In genomic region chr12:111446631-111447570, GRCh38 we compare ENCODE assay signal across 9 cellular contexts. TPM values are rescaled to one million over a fixed set of nuclear protein-coding genes. Genes with fewer than 3 reads are reported as not detected.
DNase-seq lines count a peak whose midpoint lies in the region; ATAC-seq and TF ChIP-seq lines count a peak whose summit lies in the region.
"Had no signal": no experiment of that assay in that cellular context is flagged by ENCODE, and none has a peak within 500 bp of the region (broad histone marks: within the 10 kb centered on the region; RNA-seq: fewer than 3 reads in every experiment).

No MANE protein-coding gene starts in this region.

- peaks cover 0 to 59% (median 11%) of the 10 kb centered on the region in 4 donors for H3K36me3 ChIP-seq in right lobe of liver
- peaks cover 6 to 73% (median 65%) of the 10 kb centered on the region in 5 donors for H3K36me3 ChIP-seq in subcutaneous abdominal adipose tissue (ENCODE audit: control insufficient read depth in 5 of 5, insufficient read depth in 5 of 5, low read length in 5 of 5)

- no peaks in the 10 kb centered on the region for H3K9me3 Mint-ChIP-seq in activated T-cell treated with anti-CD3 and anti-CD28 coated beads, Interleukin-2, amount 50 U/mL, for 24 hours
- no peaks in the 10 kb centered on the region for H3K9me3 Mint-ChIP-seq in activated T-cell treated with anti-CD3 and anti-CD28 coated beads, Interleukin-2, amount 50 U/mL, for 72 hours
- H3K9me3 Mint-ChIP-seq in activated naive CD8-positive, alpha-beta T cell treated with anti-CD3 and anti-CD28 coated beads, Interleukin-2, amount 10 ng/mL, durations not matched to agents 7 days and 5 days: no peaks in the 10 kb centered on the region

- POLR2A ChIA-PET in activated naive CD8-positive, alpha-beta T cell treated with anti-CD3 and anti-CD28 coated beads, Interleukin-2, amount 10 ng/mL, durations not matched to agents 7 days and 5 days (lab: Charles Lee): interaction anchor here (0.6 to 3.6 kb wide), 4 partner anchors 12 to 651 kb away, joined by 3 to 49 read pairs (median 4); no protein-coding TSS in a partner anchor
- POLR2A ChIA-PET in GM10248 (lab: Yijun Ruan, JAX): interaction anchor here (0.6 to 1.0 kb wide), 2 partner anchors 19 to 42 kb away, joined by 3 read pairs; no protein-coding TSS in a partner anchor

- H3K4me3 ChIP-seq in right lobe of liver (no peak overlapping the region), subcutaneous abdominal adipose tissue (ENCODE audit: low read depth in 1 of 5, low read length in 5 of 5) (peak overlapping the region in 3 of 5 donors; percentile 5 to 19 (median 9))

- WGBS in right lobe of liver (ENCODE audit: insufficient coverage, low coverage, low lambda C conversion rate, missing lambda C conversion rate): 71% methylated on average over 4 of the region's 20 CpGs

- peak overlapping the region in 1 of 5 donors; percentile 29 for H3K9ac ChIP-seq in subcutaneous abdominal adipose tissue (ENCODE audit: low read length in 5 of 5)

- TF ChIP-seq POLR2A in right lobe of liver (IDR thresholded peaks at IDR 0.05): no peak

- no peaks in the 10 kb centered on the region for H3K27me3 ChIP-seq in right lobe of liver
- H3K27me3 ChIP-seq in subcutaneous abdominal adipose tissue (ENCODE audit: control insufficient read depth in 5 of 5, insufficient read depth in 4 of 5, low read length in 5 of 5): no peaks in the 10 kb centered on the region

- H3K4me1 Mint-ChIP-seq in activated T-cell treated with anti-CD3 and anti-CD28 coated beads, Interleukin-2, amount 50 U/mL, for 24 hours (ENCODE audit: low read depth): peaks cover 73% of the 10 kb centered on the region
- peaks cover 75% of the 10 kb centered on the region for H3K4me1 Mint-ChIP-seq in activated T-cell treated with anti-CD3 and anti-CD28 coated beads, Interleukin-2, amount 50 U/mL, for 72 hours (ENCODE audit: low read depth)
- peaks cover 68% of the 10 kb centered on the region for H3K4me1 Mint-ChIP-seq in activated naive CD8-positive, alpha-beta T cell treated with anti-CD3 and anti-CD28 coated beads, Interleukin-2, amount 10 ng/mL, durations not matched to agents 7 days and 5 days

- peak overlapping the region; percentile 93 for H3K27ac Mint-ChIP-seq in activated T-cell treated with anti-CD3 and anti-CD28 coated beads, Interleukin-2, amount 50 U/mL, for 24 hours
- H3K27ac Mint-ChIP-seq in activated T-cell treated with anti-CD3 and anti-CD28 coated beads, Interleukin-2, amount 50 U/mL, for 72 hours: no peak overlapping the region
- H3K27ac Mint-ChIP-seq in activated naive CD8-positive, alpha-beta T cell treated with anti-CD3 and anti-CD28 coated beads, Interleukin-2, amount 10 ng/mL, durations not matched to agents 7 days and 5 days: peak overlapping the region; percentile 18

- H3K27me3 Mint-ChIP-seq in activated T-cell treated with anti-CD3 and anti-CD28 coated beads, Interleukin-2, amount 50 U/mL, for 24 hours: no peaks in the 10 kb centered on the region
- H3K27me3 Mint-ChIP-seq in activated T-cell treated with anti-CD3 and anti-CD28 coated beads, Interleukin-2, amount 50 U/mL, for 72 hours (ENCODE audit: low read depth): no peaks in the 10 kb centered on the region
- no peaks in the 10 kb centered on the region for H3K27me3 Mint-ChIP-seq in activated naive CD8-positive, alpha-beta T cell treated with anti-CD3 and anti-CD28 coated beads, Interleukin-2, amount 10 ng/mL, durations not matched to agents 7 days and 5 days

- intact Hi-C loops in right lobe of liver (cut with DNase I): loop anchor here (5.0 kb wide), 2 partner anchors 35 to 45 kb away; no protein-coding TSS in a partner anchor

- H3K4me1 ChIP-seq in right lobe of liver (peaks cover 0 to 31% (median 15%) of the 10 kb centered on the region in 4 donors), subcutaneous abdominal adipose tissue (ENCODE audit: control insufficient read depth in 5 of 5, insufficient read depth in 5 of 5, low read length in 5 of 5) (peaks cover 21 to 92% (median 77%) of the 10 kb centered on the region in 5 donors)

- peaks cover 88% of the 10 kb centered on the region for H3K36me3 Mint-ChIP-seq in activated T-cell treated with anti-CD3 and anti-CD28 coated beads, Interleukin-2, amount 50 U/mL, for 24 hours (ENCODE audit: low read depth)
- H3K36me3 Mint-ChIP-seq in activated T-cell treated with anti-CD3 and anti-CD28 coated beads, Interleukin-2, amount 50 U/mL, for 72 hours (ENCODE audit: insufficient read depth in 2 of 2): peaks cover 13 to 39% of the 10 kb centered on the region in 2 donors
- H3K36me3 Mint-ChIP-seq in activated naive CD8-positive, alpha-beta T cell treated with anti-CD3 and anti-CD28 coated beads, Interleukin-2, amount 10 ng/mL, durations not matched to agents 7 days and 5 days: peaks cover 20% of the 10 kb centered on the region

- no peak for DNase-seq in activated T-cell treated with anti-CD3 and anti-CD28 coated beads, Interleukin-2, amount 50 U/mL, for 24 hours
- no peak for DNase-seq in activated T-cell treated with anti-CD3 and anti-CD28 coated beads, Interleukin-2, amount 50 U/mL, for 72 hours
- no peak for DNase-seq in activated naive CD8-positive, alpha-beta T cell treated with anti-CD3 and anti-CD28 coated beads, Interleukin-2, amount 10 ng/mL, durations not matched to agents 7 days and 5 days
- DNase-seq in right lobe of liver: peak in 1 of 3 donors; percentile 42
- DNase-seq in GM10248 (ENCODE audit: extremely low spot score): no peak
- no peak for DNase-seq in NCI-H345 treated with DMSO at 0.1 percent for 48 hours (lab: John Stamatoyannopoulos, UW; ENCODE audit: unreplicated experiment)
- no peak for DNase-seq in NCI-H2196 (lab: John Stamatoyannopoulos, UW; ENCODE audit: unreplicated experiment)

- H3K9me3 ChIP-seq in right lobe of liver: no peaks in the 10 kb centered on the region
- H3K9me3 ChIP-seq in subcutaneous abdominal adipose tissue (ENCODE audit: control insufficient read depth in 5 of 5, low read length in 5 of 5): no peaks in the 10 kb centered on the region

- H3K27ac ChIP-seq in right lobe of liver: peak overlapping the region; percentile 50 to 63 (median 51)
- peak overlapping the region; percentile 85 for H3K27ac ChIP-seq in subcutaneous abdominal adipose tissue (ENCODE audit: low read depth, low read length)

- no peak for ATAC-seq in activated T-cell treated with anti-CD3 and anti-CD28 coated beads, Interleukin-2, amount 50 U/mL, for 72 hours (replicated peaks in 1 of 2)
- ATAC-seq in activated naive CD8-positive, alpha-beta T cell treated with anti-CD3 and anti-CD28 coated beads, Interleukin-2, amount 10 ng/mL, durations not matched to agents 7 days and 5 days (ENCODE audit: low read depth): no peak
- peak in 1 of 4 donors; percentile 2 for ATAC-seq in right lobe of liver
- ATAC-seq: activated CD4-positive, CD25-positive, alpha-beta regulatory T cell treated with anti-CD3 and anti-CD28 coated beads, Interleukin-2, amount 50 U/mL, for 24 hours had no signal

- CTCF ChIA-PET in GM10248 (lab: Yijun Ruan, JAX): interaction anchor here (3.0 to 44.4 kb wide), 3 partner anchors 10 to 42 kb away, joined by 13 to 1216 read pairs (median 34); partner anchors contain the start of gene SH2B3

- TF ChIP-seq CTCF in right lobe of liver (IDR thresholded peaks at IDR 0.05) (no peak), GM10248 (IDR thresholded peaks at IDR 0.05; ENCODE audit: control extremely low read depth, extremely low read depth, low read depth, missing control alignments) (no peak)

- H3K4me3 Mint-ChIP-seq in activated T-cell treated with anti-CD3 and anti-CD28 coated beads, Interleukin-2, amount 50 U/mL, for 24 hours: no peak overlapping the region
- no peak overlapping the region for H3K4me3 Mint-ChIP-seq in activated T-cell treated with anti-CD3 and anti-CD28 coated beads, Interleukin-2, amount 50 U/mL, for 72 hours
- H3K4me3 Mint-ChIP-seq in activated naive CD8-positive, alpha-beta T cell treated with anti-CD3 and anti-CD28 coated beads, Interleukin-2, amount 10 ng/mL, durations not matched to agents 7 days and 5 days: no peak overlapping the region

RNA-seq across cellular contexts. Expression of gene SH2B3, which starts 41.2 kb away (rescaled TPM):
- 10 to 100 TPM; 33.3 to 37.4 TPM for total RNA-seq in activated T-cell treated with anti-CD3 and anti-CD28 coated beads, Interleukin-2, amount 50 U/mL, for 72 hours
- 10 to 100 TPM; 40.7 to 44.5 TPM for total RNA-seq in activated naive CD8-positive, alpha-beta T cell treated with anti-CD3 and anti-CD28 coated beads, Interleukin-2, amount 10 ng/mL, durations not matched to agents 7 days and 5 days
- total RNA-seq in right lobe of liver: 10 to 100 TPM in 5 of 6 experiments, 1 to 10 TPM in 1; 6.7 to 43.5 (median 17.0) TPM

Comparison
In these comparisons a context has a peak if more than half of its experiments do, and no peak if none do; other contexts are left out.
1. H3K4me3 ChIP-seq: peak in subcutaneous abdominal adipose tissue (3 of 5); none in right lobe of liver (0 of 3).